Comparison of ENCODE assay signal across 20 cellular contexts in genomic region chr5:53291047-53291446, GRCh38.
A peak's percentile ranks its signal among the peaks of the same experiment; 100 is the strongest.
DNase-seq lines count a peak whose midpoint lies in the region; ATAC-seq, FAIRE-seq and TF ChIP-seq lines count a peak whose summit lies in the region.
"Had no signal": no experiment of that assay in that cellular context is flagged by ENCODE, and none has a peak within 500 bp of the region (broad histone marks: within the 10 kb centered on the region; RNA-seq: fewer than 3 reads in every experiment).

No MANE protein-coding gene starts in this region.

- H3K4me2 ChIP-seq in IMR-90 (ENCODE audit: low read depth, low read length) = no peak overlapping the region
- no peak overlapping the region for H3K4me2 ChIP-seq in keratinocyte (ENCODE audit: control insufficient read depth, extremely low read depth, insufficient read depth, low read depth, low read length)

- ATAC-seq in IMR-90 (ENCODE audit: low read depth) = no peak
- no peak for ATAC-seq in mucosa of descending colon
- no peak for ATAC-seq in HG03432 (IDR thresholded peaks at IDR 0.05; ENCODE audit: unreplicated experiment)
- no peak for ATAC-seq in HG02870 (IDR thresholded peaks at IDR 0.05; ENCODE audit: unreplicated experiment)

- H3K27me3 Mint-ChIP-seq in dendritic cell treated with granulocyte-macrophage colony-stimulating factor and Interleukin-4, amounts not matched to agents 40 ng/mL and 50 ng/mL, for 4 days = peaks cover 2% of the 10 kb centered on the region

- 93% methylated on average over 3 of the region's 4 CpGs; no CpG with 5 or more reads in 1 of the 2 experiments for WGBS in IMR-90 (ENCODE audit: extremely low coverage in 2 of 2, insufficient read length in 1 of 2), 2 experiments

- peaks cover 38% of the 10 kb centered on the region for H3K9me3 Mint-ChIP-seq in dendritic cell treated with granulocyte-macrophage colony-stimulating factor and Interleukin-4, amounts not matched to agents 40 ng/mL and 50 ng/mL, for 4 days

- H4K20me1 ChIP-seq in IMR-90 (ENCODE audit: insufficient read depth, low read length) (no peaks in the 10 kb centered on the region), keratinocyte (ENCODE audit: control insufficient read depth, extremely low read depth, insufficient read depth, low read length) (no peaks in the 10 kb centered on the region)

- H3K36me3 ChIP-seq in IMR-90 (ENCODE audit: control insufficient read depth, insufficient read depth, low read length) (no peaks in the 10 kb centered on the region), keratinocyte (ENCODE audit: control insufficient read depth in 2 of 2, extremely low read depth in 1 of 2, insufficient read depth in 2 of 2, low read length in 2 of 2) (no peaks in the 10 kb centered on the region), subcutaneous abdominal adipose tissue (ENCODE audit: control insufficient read depth in 5 of 5, insufficient read depth in 5 of 5, low read length in 5 of 5) (peaks cover 0 to 3% (median 0%) of the 10 kb centered on the region in 5 donors), mucosa of descending colon (ENCODE audit: low read depth) (no peaks in the 10 kb centered on the region)

- no peak overlapping the region for H2BK20ac ChIP-seq in IMR-90 (ENCODE audit: low read depth, low read length)

- H2BK15ac ChIP-seq in IMR-90 (ENCODE audit: low read depth, low read length) = no peak overlapping the region

- peaks cover 20% of the 10 kb centered on the region for H3K4me1 Mint-ChIP-seq in dendritic cell treated with granulocyte-macrophage colony-stimulating factor and Interleukin-4, amounts not matched to agents 40 ng/mL and 50 ng/mL, for 4 days (ENCODE audit: low read depth)
- H3K4me1 Mint-ChIP-seq: H9 had no signal

- no peak overlapping the region for H2BK5ac ChIP-seq in IMR-90 (ENCODE audit: low read depth, low read length, poor library complexity, severe bottlenecking)

- no peaks in the 10 kb centered on the region for H3K27me3 ChIP-seq in IMR-90 (ENCODE audit: control insufficient read depth, insufficient read depth, low read length)
- H3K27me3 ChIP-seq in keratinocyte (ENCODE audit: control insufficient read depth, extremely low read depth, insufficient read depth, low read length) = no peaks in the 10 kb centered on the region
- H3K27me3 ChIP-seq in subcutaneous abdominal adipose tissue (ENCODE audit: control insufficient read depth in 5 of 5, insufficient read depth in 4 of 5, low read length in 5 of 5) = no peaks in the 10 kb centered on the region

- no peak overlapping the region for H3K23ac ChIP-seq in IMR-90 (ENCODE audit: low read depth, low read length)

- in situ Hi-C loops in IMR-90 (cut with MboI; ENCODE audit: low sequenced_read_pairs) = no loop called here

- H4K91ac ChIP-seq in IMR-90 (ENCODE audit: insufficient read depth, low read depth, low read length) = no peak overlapping the region

- intact Hi-C loops in IMR-90 (cut with micrococcal nuclease) = no loop called here
- intact Hi-C loops in dendritic cell treated with granulocyte-macrophage colony-stimulating factor and Interleukin-4, amounts not matched to agents 40 ng/mL and 50 ng/mL, for 4 days (cut with micrococcal nuclease) = loop anchor here (1.0 kb wide), 1 partner anchor 131 kb away; no protein-coding TSS in a partner anchor
- intact Hi-C loops in mucosa of descending colon (cut with DNase I, micrococcal nuclease) = no loop called here

- H2AFZ ChIP-seq in IMR-90 (replicated peaks; ENCODE audit: low read length, poor library complexity) = no peak overlapping the region
- H2AFZ ChIP-seq in keratinocyte (ENCODE audit: control insufficient read depth, low read length) = no peak overlapping the region

- H3K9me1 ChIP-seq in IMR-90 (ENCODE audit: insufficient read depth, low read length) = no peaks in the 10 kb centered on the region
- no peaks in the 10 kb centered on the region for H3K9me1 ChIP-seq in keratinocyte (ENCODE audit: control insufficient read depth, extremely low read depth, insufficient read depth, low read length)

- dilution Hi-C loops in IMR-90 (cut with HindIII; ENCODE audit: low sequenced_read_pairs, unreplicated experiment) (no loop called here), keratinocyte (cut with MboI; ENCODE audit: extremely low pct_ligation_motif_present, low sequenced_read_pairs) (no loop called here)

- no peaks in the 10 kb centered on the region for H3K36me3 Mint-ChIP-seq in dendritic cell treated with granulocyte-macrophage colony-stimulating factor and Interleukin-4, amounts not matched to agents 40 ng/mL and 50 ng/mL, for 4 days (ENCODE audit: low read depth)

- no peak overlapping the region for H2AK5ac ChIP-seq in IMR-90 (ENCODE audit: low read depth, low read length)

- H3K9ac ChIP-seq in IMR-90 (ENCODE audit: low read depth, low read length) = no peak overlapping the region
- no peak overlapping the region for H3K9ac ChIP-seq in keratinocyte (ENCODE audit: control insufficient read depth, extremely low read depth, insufficient read depth, low read length)
- H3K9ac ChIP-seq in subcutaneous abdominal adipose tissue (ENCODE audit: low read length in 5 of 5) = no peak overlapping the region

- no peak overlapping the region for H2AK9ac ChIP-seq in IMR-90 (replicated peaks; ENCODE audit: low read depth, low read length, poor library complexity)

- no peaks in the 10 kb centered on the region for H3K79me2 ChIP-seq in keratinocyte (ENCODE audit: control insufficient read depth, insufficient read depth, low read length)

- no peaks in the 10 kb centered on the region for H3K79me1 ChIP-seq in IMR-90 (ENCODE audit: low read depth in 1 of 2, low read length in 2 of 2)

- no peak overlapping the region for H3K4ac ChIP-seq in IMR-90 (ENCODE audit: low read depth, low read length)

- no peak for TF ChIP-seq RAD21 in IMR-90 (IDR thresholded peaks at IDR 0.05; ENCODE audit: low read length)

- H3K4me3 ChIP-seq in IMR-90 (ENCODE audit: insufficient read depth, low read depth, low read length) (no peak overlapping the region), keratinocyte (ENCODE audit: control insufficient read depth in 2 of 3, extremely low read depth in 1 of 3, insufficient read depth in 2 of 3, low read depth in 1 of 3, low read length in 3 of 3) (no peak overlapping the region), subcutaneous abdominal adipose tissue (ENCODE audit: low read depth in 1 of 5, low read length in 5 of 5) (no peak overlapping the region), mucosa of descending colon (no peak overlapping the region)

- H3K27ac ChIP-seq in IMR-90 (ENCODE audit: insufficient read depth, low read length) (peak overlapping the region; percentile 17; the same call in 1 of the 2 replicates), keratinocyte (ENCODE audit: control insufficient read depth, insufficient read depth, low read length) (no peak overlapping the region), subcutaneous abdominal adipose tissue (ENCODE audit: low read depth, low read length) (peak overlapping the region; percentile 17)
- H3K27ac ChIP-seq: C4-2B, HL-60 had no signal

- no TSS peak for BruUV-seq in IMR-90 (replicated peaks; lab: Mats Ljungman, UMichigan)

- TF ChIP-seq POLR2A in IMR-90 (IDR thresholded peaks at IDR 0.05; ENCODE audit: low read depth, low read length) = no peak

- H3K27ac Mint-ChIP-seq in dendritic cell treated with granulocyte-macrophage colony-stimulating factor and Interleukin-4, amounts not matched to agents 40 ng/mL and 50 ng/mL, for 4 days = peak overlapping the region; percentile 74
- H3K27ac Mint-ChIP-seq: CD4-positive, alpha-beta T cell had no signal

- H3K56ac ChIP-seq in IMR-90 (ENCODE audit: extremely low read depth, insufficient read depth, low read length) = no peak overlapping the region

- peak overlapping the region; percentile 68; the same call in 1 of the 2 replicates for H3K18ac ChIP-seq in IMR-90 (ENCODE audit: low read depth, low read length)

- H3K4me1 ChIP-seq in IMR-90 (ENCODE audit: control insufficient read depth, insufficient read depth, low read length) = no peaks in the 10 kb centered on the region
- H3K4me1 ChIP-seq in keratinocyte (ENCODE audit: control insufficient read depth, extremely low read depth, insufficient read depth, low read length) = peaks cover 15% of the 10 kb centered on the region
- peaks cover 0 to 6% (median 0%) of the 10 kb centered on the region in 5 donors for H3K4me1 ChIP-seq in subcutaneous abdominal adipose tissue (ENCODE audit: control insufficient read depth in 5 of 5, insufficient read depth in 5 of 5, low read length in 5 of 5)
- no peaks in the 10 kb centered on the region for H3K4me1 ChIP-seq in mucosa of descending colon (ENCODE audit: low read depth)
- H3K4me1 ChIP-seq: Caco-2 had no signal

- TF ChIP-seq CTCF in IMR-90 (conservative IDR thresholded peaks at IDR 0.05; ENCODE audit: low read depth, low read length) (no peak), keratinocyte (optimal IDR thresholded peaks at IDR 0.05 in 1 of 3, IDR thresholded peaks at IDR 0.05 in 1 of 3, conservative IDR thresholded peaks at IDR 0.05 in 1 of 3; ENCODE audit: extremely low read depth in 1 of 3, insufficient read depth in 2 of 3, low read length in 3 of 3) (no peak), mucosa of descending colon (IDR thresholded peaks at IDR 0.05) (no peak)

- H2BK120ac ChIP-seq in IMR-90 (ENCODE audit: low read depth, low read length) = no peak overlapping the region

- peak; percentile 23 for FAIRE-seq in keratinocyte (lab: Jason Lieb, UNC)
- FAIRE-seq: A204.1, D721Med, G401.6, GM12892, GM18507, H1 had no signal

- H3K9me3 ChIP-seq in IMR-90 (ENCODE audit: control insufficient read depth, insufficient read depth, low read length) (peaks cover 5% of the 10 kb centered on the region; the same call in 1 of the 2 replicates), keratinocyte (ENCODE audit: control insufficient read depth, low read depth, low read length) (peaks cover 11% of the 10 kb centered on the region), subcutaneous abdominal adipose tissue (ENCODE audit: control insufficient read depth in 5 of 5, low read length in 5 of 5) (peaks cover 0 to 5% (median 0%) of the 10 kb centered on the region in 5 donors), mucosa of descending colon (peaks cover 3% of the 10 kb centered on the region)
- H3K9me3 ChIP-seq: Caco-2 had no signal

- H4K8ac ChIP-seq in IMR-90 (ENCODE audit: low read depth in 2 of 2, low read length in 2 of 2) = no peak overlapping the region

- CTCF ChIA-PET in IMR-90 (lab: Yijun Ruan, JAX) = no interaction called here

- no peak overlapping the region for H3K4me3 Mint-ChIP-seq in dendritic cell treated with granulocyte-macrophage colony-stimulating factor and Interleukin-4, amounts not matched to agents 40 ng/mL and 50 ng/mL, for 4 days
- H3K4me3 Mint-ChIP-seq: CD4-positive, alpha-beta T cell; H9 had no signal

- POLR2A ChIA-PET in IMR-90 (lab: Charles Lee; ENCODE audit: unreplicated experiment) = no interaction called here

- DNase-seq in IMR-90 = no peak
- no peak for DNase-seq in keratinocyte (ENCODE audit: low read depth, low spot score)
- no peak for DNase-seq in mucosa of descending colon
- DNase-seq in NCI-H1417 treated with DMSO at 0.1 percent for 48 hours (lab: John Stamatoyannopoulos, UW) = no peak
- DNase-seq: Caco-2; CD4-positive, alpha-beta T cell; H9; KG1 had no signal

- H3K14ac ChIP-seq in IMR-90 (replicated peaks; ENCODE audit: low read depth, low read length) = no peak overlapping the region

- no peak overlapping the region for H4K5ac ChIP-seq in IMR-90 (ENCODE audit: low read depth, low read length)
